ENCODE assay signal across 8 cellular contexts in genomic region chr5:54517512-54518145, GRCh38. TPM values are rescaled to one million over a fixed set of nuclear protein-coding genes. Genes with fewer than 3 reads are reported as not detected.
DNase-seq lines count a peak whose midpoint lies in the region; ATAC-seq and TF ChIP-seq lines count a peak whose summit lies in the region.

TSS of gene SNX18 (plus strand) at chr5:54517759. CDS start at chr5:54517953, 194 bp downstream.

- no peaks in the 10 kb centered on the region for H3K9me3 Mint-ChIP-seq in activated naive CD8-positive, alpha-beta T cell treated with anti-CD3 and anti-CD28 coated beads, Interleukin-2, amount 10 ng/mL, durations not matched to agents 7 days and 5 days

- H3K36me3 ChIP-seq in SU-DHL-6 (ENCODE audit: low read length): no peaks in the 10 kb centered on the region
- H3K36me3 ChIP-seq in trophoblast cell (ENCODE audit: control insufficient read depth in 1 of 2, insufficient read depth in 2 of 2, low read length in 2 of 2): peaks cover 7 to 10% of the 10 kb centered on the region in 2 experiments
- no peaks in the 10 kb centered on the region for H3K36me3 ChIP-seq in tibial nerve

- H2BK5ac ChIP-seq in trophoblast cell (ENCODE audit: low read depth, low read length, poor library complexity): peak within 1 kb of the TSS; percentile 94

- TF ChIP-seq POLR2A in tibial nerve (IDR thresholded peaks at IDR 0.05): peak; percentile 79 to 83

- peak within 1 kb of the TSS; percentile 63 for H2AK5ac ChIP-seq in trophoblast cell (ENCODE audit: low read length)

- peak within 1 kb of the TSS; percentile 74 for H3K9ac ChIP-seq in SU-DHL-6 (ENCODE audit: low read length)
- H3K9ac ChIP-seq in trophoblast cell (ENCODE audit: low read length): peak within 1 kb of the TSS; percentile 97

- H3K4me1 Mint-ChIP-seq in activated naive CD8-positive, alpha-beta T cell treated with anti-CD3 and anti-CD28 coated beads, Interleukin-2, amount 10 ng/mL, durations not matched to agents 7 days and 5 days: peaks cover 36% of the 10 kb centered on the region

- peaks cover 5% of the 10 kb centered on the region for H3K27me3 Mint-ChIP-seq in activated naive CD8-positive, alpha-beta T cell treated with anti-CD3 and anti-CD28 coated beads, Interleukin-2, amount 10 ng/mL, durations not matched to agents 7 days and 5 days

- peak within 1 kb of the TSS; percentile 97 for H3K14ac ChIP-seq in trophoblast cell (ENCODE audit: low read length)

- ATAC-seq in HG02610 (IDR thresholded peaks at IDR 0.05; ENCODE audit: unreplicated experiment) (peak; percentile 95), Right ventricle myocardium superior (ENCODE audit: poor library complexity) (peak; percentile 92)
- peak; percentile 87 for ATAC-seq in activated naive CD8-positive, alpha-beta T cell treated with anti-CD3 and anti-CD28 coated beads, Interleukin-2, amount 10 ng/mL, durations not matched to agents 7 days and 5 days (ENCODE audit: low read depth)

- no peaks in the 10 kb centered on the region for H3K79me2 ChIP-seq in SU-DHL-6 (ENCODE audit: insufficient read depth, low read length)
- H3K79me2 ChIP-seq in trophoblast cell (ENCODE audit: control insufficient read depth, insufficient read depth, low read length, poor library complexity): peaks cover 22% of the 10 kb centered on the region

- peak within 1 kb of the TSS; percentile 93 for H4K12ac ChIP-seq in trophoblast cell (ENCODE audit: low read depth, low read length)

- H2AFZ ChIP-seq in SU-DHL-6 (ENCODE audit: low read depth, low read length, severe bottlenecking): peak within 1 kb of the TSS; percentile 96
- peak within 1 kb of the TSS; percentile 96 for H2AFZ ChIP-seq in trophoblast cell (ENCODE audit: insufficient read depth, low read length, poor library complexity)

- POLR2A ChIA-PET in activated naive CD8-positive, alpha-beta T cell treated with anti-CD3 and anti-CD28 coated beads, Interleukin-2, amount 10 ng/mL, durations not matched to agents 7 days and 5 days (lab: Charles Lee): interaction anchor here (0.8 to 3.1 kb wide), 5 partner anchors 93 to 350 kb away, joined by 4 to 15 read pairs (median 7); no protein-coding TSS in a partner anchor

- no peak within 1 kb of the TSS for H2BK12ac ChIP-seq in trophoblast cell (ENCODE audit: low read length)

- H3K79me1 ChIP-seq in trophoblast cell (ENCODE audit: low read length): peaks cover 15% of the 10 kb centered on the region

- H3K4me3 ChIP-seq in GM12865 (ENCODE audit: low read depth, low read length) (peak within 1 kb of the TSS; percentile 71), SU-DHL-6 (ENCODE audit: insufficient read depth, low read length, poor library complexity, severe bottlenecking) (peak within 1 kb of the TSS; percentile 85), trophoblast cell (ENCODE audit: low read depth, low read length) (peak within 1 kb of the TSS; percentile 93), tibial nerve (peak within 1 kb of the TSS; percentile 68 to 98 (median 78))

- peaks cover 12 to 19% of the 10 kb centered on the region in 2 experiments for H3K4me1 ChIP-seq in trophoblast cell (ENCODE audit: control insufficient read depth in 1 of 2, insufficient read depth in 2 of 2, low read length in 2 of 2)
- H3K4me1 ChIP-seq in tibial nerve: peaks cover 0 to 66% (median 35%) of the 10 kb centered on the region in 4 donors

- peak within 1 kb of the TSS; percentile 79 for H3K4me3 Mint-ChIP-seq in activated naive CD8-positive, alpha-beta T cell treated with anti-CD3 and anti-CD28 coated beads, Interleukin-2, amount 10 ng/mL, durations not matched to agents 7 days and 5 days

- H3K23ac ChIP-seq in trophoblast cell (ENCODE audit: low read length): peak within 1 kb of the TSS; percentile 33

- H3K4ac ChIP-seq in trophoblast cell (ENCODE audit: low read depth, low read length): peak within 1 kb of the TSS; percentile 82

- peak; percentile 90 for TF ChIP-seq CTCF in GM12865 (IDR thresholded peaks at IDR 0.05; ENCODE audit: insufficient read depth, low read depth, low read length, missing control alignments)
- TF ChIP-seq CTCF in SU-DHL-6 (IDR thresholded peaks at IDR 0.05; ENCODE audit: insufficient read depth, low read length, poor library complexity, severe bottlenecking): peak; percentile 78
- TF ChIP-seq CTCF in tibial nerve (IDR thresholded peaks at IDR 0.05): peak; percentile 97 to 99 (median 99)

- H3K9me2 ChIP-seq in SU-DHL-6 (replicated peaks; ENCODE audit: insufficient read depth, low read length): no peaks in the 10 kb centered on the region

- no peaks in the 10 kb centered on the region for H4K20me1 ChIP-seq in SU-DHL-6 (ENCODE audit: low read depth, low read length)

- H3K27ac ChIP-seq in SU-DHL-6 (ENCODE audit: low read depth, low read length): no peak within 1 kb of the TSS
- H3K27ac ChIP-seq in trophoblast cell (ENCODE audit: low read depth, low read length): peak within 1 kb of the TSS; percentile 94
- peak within 1 kb of the TSS; percentile 66 to 93 (median 90) for H3K27ac ChIP-seq in tibial nerve

- H3K18ac ChIP-seq in trophoblast cell (ENCODE audit: low read length): peak within 1 kb of the TSS; percentile 97

- no peaks in the 10 kb centered on the region for H3F3A ChIP-seq in SU-DHL-6 (ENCODE audit: insufficient read depth)

- intact Hi-C loops in Right ventricle myocardium superior (cut with DNase I): loop anchor here (2.0 to 10.0 kb wide), 4 partner anchors 65 to 351 kb away; no protein-coding TSS in a partner anchor

- H3K4me2 ChIP-seq in SU-DHL-6 (ENCODE audit: low read depth, low read length, poor library complexity, severe bottlenecking) (peak within 1 kb of the TSS; percentile 57), trophoblast cell (ENCODE audit: low read length) (peak within 1 kb of the TSS; percentile 76)

- WGBS in trophoblast cell (ENCODE audit: extremely low coverage, insufficient coverage, insufficient read length): no CpG with 5 or more reads among the region's 88 CpGs
- 0% methylated on average over 29 to 73 of the region's 88 CpGs for WGBS in tibial nerve, 2 donors

- peak in 1 of 2 donors; percentile 78 for TF ChIP-seq EP300 in tibial nerve (IDR thresholded peaks at IDR 0.05)

- DNase-seq in GM12865 (ENCODE audit: low read depth) (peak; percentile 95), NCI-H1092 (lab: John Stamatoyannopoulos, UW) (peak; percentile 72), Right ventricle myocardium superior (peak; percentile 95), trophoblast cell (peak; percentile 87 to 97), tibial nerve (ENCODE audit: low spot score in 2 of 2) (peak; percentile 78 to 79)
- DNase-seq in activated naive CD8-positive, alpha-beta T cell treated with anti-CD3 and anti-CD28 coated beads, Interleukin-2, amount 10 ng/mL, durations not matched to agents 7 days and 5 days: peak; percentile 94

- H3K36me3 Mint-ChIP-seq in activated naive CD8-positive, alpha-beta T cell treated with anti-CD3 and anti-CD28 coated beads, Interleukin-2, amount 10 ng/mL, durations not matched to agents 7 days and 5 days: peaks cover 8% of the 10 kb centered on the region

- H4K91ac ChIP-seq in trophoblast cell (ENCODE audit: low read depth, low read length): peak within 1 kb of the TSS; percentile 95

- peak within 1 kb of the TSS; percentile 97 for H2BK120ac ChIP-seq in trophoblast cell (ENCODE audit: insufficient read depth, low read length, poor library complexity)

- H3K27me3 ChIP-seq in SU-DHL-6 (ENCODE audit: low read length): no peaks in the 10 kb centered on the region
- no peaks in the 10 kb centered on the region for H3K27me3 ChIP-seq in trophoblast cell (ENCODE audit: insufficient read depth, low read length)
- no peaks in the 10 kb centered on the region for H3K27me3 ChIP-seq in tibial nerve

- no peaks in the 10 kb centered on the region for H3K9me3 ChIP-seq in SU-DHL-6 (ENCODE audit: insufficient read depth, low read length)
- peaks cover 7% of the 10 kb centered on the region for H3K9me3 ChIP-seq in trophoblast cell (ENCODE audit: insufficient read depth, low read depth, low read length)
- H3K9me3 ChIP-seq in tibial nerve: no peaks in the 10 kb centered on the region

- H3K27ac Mint-ChIP-seq in activated naive CD8-positive, alpha-beta T cell treated with anti-CD3 and anti-CD28 coated beads, Interleukin-2, amount 10 ng/mL, durations not matched to agents 7 days and 5 days: peak within 1 kb of the TSS; percentile 68

- H4K8ac ChIP-seq in trophoblast cell (ENCODE audit: low read depth, low read length): peak within 1 kb of the TSS; percentile 92

RNA-seq across cellular contexts. Expression of gene SNX18, which starts in this region (rescaled TPM):
- 10 to 100 TPM; 24.6 to 26.2 TPM for total RNA-seq in activated naive CD8-positive, alpha-beta T cell treated with anti-CD3 and anti-CD28 coated beads, Interleukin-2, amount 10 ng/mL, durations not matched to agents 7 days and 5 days
- total RNA-seq in Right ventricle myocardium superior (24.9 TPM), tibial nerve (10 to 100 TPM; 39.3 to 61.5 (median 45.6) TPM)
- 13.2 and 13.6 TPM in 2 replicates for polyA plus RNA-seq in trophoblast cell (2013)
